Comparison of ENCODE assay signal across 1 cellular context in the genomic region with DNA sequence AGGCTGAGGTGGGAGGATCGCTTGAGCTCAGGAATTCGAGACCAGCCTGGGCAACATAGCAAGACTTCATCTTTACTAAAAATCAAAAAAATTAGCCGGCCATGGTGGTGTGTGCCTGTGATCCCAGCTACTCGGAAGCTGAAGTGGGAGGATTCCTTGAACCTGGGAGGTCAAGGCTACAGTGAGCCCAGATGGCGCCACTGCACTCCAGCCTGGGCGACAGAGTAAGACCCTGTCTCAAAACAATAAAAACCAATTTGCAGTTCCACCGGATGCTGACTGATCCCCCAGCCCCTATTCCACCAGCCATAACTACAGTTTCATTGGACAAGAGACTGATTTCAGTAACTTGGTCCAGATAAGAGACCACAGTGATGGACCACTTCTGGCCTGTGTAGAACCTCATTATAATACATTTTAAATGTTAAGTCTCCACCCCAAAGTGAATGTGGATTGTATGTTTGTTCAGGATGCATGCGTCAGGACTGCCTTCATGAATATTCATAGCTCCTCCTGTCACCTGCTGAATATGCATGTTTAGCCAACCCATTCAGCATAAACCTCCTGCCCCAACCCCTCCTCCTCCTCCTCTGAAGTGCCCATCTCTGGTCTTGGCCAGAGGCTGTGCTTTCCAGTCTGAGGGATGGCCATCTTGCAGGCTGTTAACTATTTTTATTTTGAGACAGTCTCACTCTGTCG.
TF ChIP-seq lines count a peak whose summit lies in the region.

No MANE protein-coding gene starts in this region.

TF ChIP-seq in H1, 55 proteins besides CTCF, POLR2A, EP300 and RAD21:
- TF ChIP-seq GABPA (IDR thresholded peaks at IDR 0.05; ENCODE audit: borderline replicate concordance, insufficient read depth, low read length) (no peak), POU5F1 (IDR thresholded peaks at IDR 0.05; ENCODE audit: low read depth, low read length) (peak; percentile 45; the same call in 1 of the 2 replicates)
